Comparison of ENCODE assay signal across 42 cellular contexts in the genomic region with DNA sequence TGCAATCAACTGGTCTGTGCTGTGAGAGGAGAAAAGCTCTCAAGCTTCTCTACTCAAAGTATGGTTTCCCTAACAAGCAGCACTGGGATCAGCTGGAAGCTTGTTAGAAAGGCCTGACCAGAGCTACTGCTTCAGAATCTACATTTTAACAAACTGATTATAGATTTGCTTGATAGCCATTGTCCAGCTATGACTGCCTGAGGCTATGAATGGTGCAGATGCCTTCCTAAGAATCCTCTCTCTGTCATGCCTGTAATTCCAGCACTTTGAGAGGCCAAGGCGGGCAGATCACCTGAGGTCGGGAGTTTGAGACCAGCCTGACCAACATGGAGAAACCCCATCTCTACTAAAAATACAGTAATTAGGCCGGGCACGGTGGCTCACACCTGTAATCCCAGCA. TPM values are rescaled to one million over a fixed set of nuclear protein-coding genes. Genes with fewer than 3 reads are reported as not detected.
"Had no signal": no experiment of that assay in that cellular context is flagged by ENCODE, and none has a peak within 500 bp of the region (broad histone marks: within the 10 kb centered on the region; RNA-seq: fewer than 3 reads in every experiment).

No MANE protein-coding gene starts in this region.

- H3K4me1 ChIP-seq: adrenal gland, ascending aorta, body of pancreas, breast epithelium had no signal

- DNase-seq: activated effector memory CD4-positive, alpha-beta T cell treated with anti-CD3 and anti-CD28 coated beads, Interleukin-2, amount 50 U/mL, for 16 hours; activated effector memory CD4-positive, alpha-beta T cell treated with Interleukin-2 at 50 U/mL for 16 hours; activated gamma-delta T cell; activated gamma-delta T cell treated with Interleukin-2 at 50 U/mL for 16 hours; activated naive CD4-positive, alpha-beta T cell; activated naive CD4-positive, alpha-beta T cell treated with anti-CD3 and anti-CD28 coated beads for 36 hours; activated naive CD4-positive, alpha-beta T cell treated with anti-CD3 and anti-CD28 coated beads, Interleukin-2, amount 10 ng/mL, durations not matched to agents 7 days and 5 days; activated naive CD4-positive, alpha-beta T cell treated with anti-CD3 and anti-CD28 coated beads, Interleukin-2, amount 50 U/mL, for 16 hours; activated naive CD4-positive, alpha-beta T cell treated with Interleukin-2 at 50 U/mL for 16 hours; activated naive CD8-positive, alpha-beta T cell treated with anti-CD3 and anti-CD28 coated beads for 36 hours; activated naive CD8-positive, alpha-beta T cell treated with anti-CD3 and anti-CD28 coated beads, Interleukin-2, amount 10 ng/mL, durations not matched to agents 7 days and 5 days; activated naive CD8-positive, alpha-beta T cell treated with anti-CD3 and anti-CD28 coated beads, Interleukin-2, amount 50 U/mL, for 24 hours; activated T-cell treated with anti-CD3 and anti-CD28 coated beads, Interleukin-2, amount 50 U/mL, for 1 hour; activated T-cell treated with anti-CD3 and anti-CD28 coated beads, Interleukin-2, amount 50 U/mL, for 24 hours; activated T-cell treated with anti-CD3 and anti-CD28 coated beads, Interleukin-2, amount 50 U/mL, for 4 hours; activated T-cell treated with anti-CD3 and anti-CD28 coated beads, Interleukin-2, amount 50 U/mL, for 48 hours; activated T-cell treated with anti-CD3 and anti-CD28 coated beads, Interleukin-2, amount 50 U/mL, for 72 hours; adrenal gland; amniotic stem cell; amygdala; anterior cingulate cortex; aorta; body of pancreas; brain microvascular endothelial cell; caudate nucleus; central memory CD4-positive, alpha-beta T cell; cerebellar nuclear complex had no signal

- ATAC-seq: activated naive CD4-positive, alpha-beta T cell treated with anti-CD3 and anti-CD28 coated beads, Interleukin-2, amount 50 U/mL, for 72 hours; activated naive CD8-positive, alpha-beta T cell treated with anti-CD3 and anti-CD28 coated beads, Interleukin-2, amount 50 U/mL, for 24 hours; activated T-cell treated with anti-CD3 and anti-CD28 coated beads, Interleukin-2, amount 50 U/mL, for 4 hours; activated T-cell treated with anti-CD3 and anti-CD28 coated beads, Interleukin-2, amount 50 U/mL, for 72 hours; activated T-helper 17 cell treated with anti-CD3 and anti-CD28 coated beads, Interleukin-2, amount 50 U/mL, for 72 hours; body of pancreas had no signal

- H3K27ac ChIP-seq: adrenal gland, ascending aorta, body of pancreas, brain microvascular endothelial cell, breast epithelium, cardiac muscle cell had no signal

- H3K4me3 Mint-ChIP-seq: activated naive CD4-positive, alpha-beta T cell treated with anti-CD3 and anti-CD28 coated beads for 36 hours; activated naive CD4-positive, alpha-beta T cell treated with anti-CD3 and anti-CD28 coated beads, Interleukin-2, amount 10 ng/mL, durations not matched to agents 7 days and 5 days; activated naive CD4-positive, alpha-beta T cell treated with anti-CD3 and anti-CD28 coated beads, Interleukin-2, amount 50 U/mL, for 24 hours; activated naive CD8-positive, alpha-beta T cell; activated naive CD8-positive, alpha-beta T cell treated with anti-CD3 and anti-CD28 coated beads for 36 hours; activated naive CD8-positive, alpha-beta T cell treated with anti-CD3 and anti-CD28 coated beads, Interleukin-2, amount 10 ng/mL, durations not matched to agents 7 days and 5 days; activated naive CD8-positive, alpha-beta T cell treated with anti-CD3 and anti-CD28 coated beads, Interleukin-2, amount 50 U/mL, for 24 hours; activated T-cell treated with anti-CD3 and anti-CD28 coated beads, Interleukin-2, amount 50 U/mL, for 24 hours; activated T-cell treated with anti-CD3 and anti-CD28 coated beads, Interleukin-2, amount 50 U/mL, for 4 hours; activated T-cell treated with anti-CD3 and anti-CD28 coated beads, Interleukin-2, amount 50 U/mL, for 72 hours; activated T-helper 1 cell treated with anti-CD3 and anti-CD28 coated beads, Interleukin-12 subunit alpha, Interleukin-12 subunit beta, Interleukin-2, Interleukin-4 antibody, amounts not matched to agents 30 ng/mL and 10 ng/mL and 1 ng/mL, durations not matched to agents 14 hours and 24 hours and 36 hours; activated T-helper 17 cell treated with anti-CD3 and anti-CD28 coated beads, Interleukin-2, amount 50 U/mL, for 72 hours; brain; central memory CD8-positive, alpha-beta T cell had no signal

- H3K36me3 Mint-ChIP-seq: activated naive CD4-positive, alpha-beta T cell treated with anti-CD3 and anti-CD28 coated beads, Interleukin-2, amount 10 ng/mL, durations not matched to agents 7 days and 5 days; activated naive CD4-positive, alpha-beta T cell treated with anti-CD3 and anti-CD28 coated beads, Interleukin-2, amount 50 U/mL, for 24 hours; activated naive CD4-positive, alpha-beta T cell treated with anti-CD3 and anti-CD28 coated beads, Interleukin-2, amount 50 U/mL, for 72 hours; activated naive CD8-positive, alpha-beta T cell; activated naive CD8-positive, alpha-beta T cell treated with anti-CD3 and anti-CD28 coated beads for 36 hours; activated naive CD8-positive, alpha-beta T cell treated with anti-CD3 and anti-CD28 coated beads, Interleukin-2, amount 10 ng/mL, durations not matched to agents 7 days and 5 days; brain had no signal

- H3K9me3 Mint-ChIP-seq: activated naive CD4-positive, alpha-beta T cell treated with anti-CD3 and anti-CD28 coated beads for 36 hours; activated naive CD4-positive, alpha-beta T cell treated with anti-CD3 and anti-CD28 coated beads, Interleukin-2, amount 10 ng/mL, durations not matched to agents 7 days and 5 days; activated naive CD4-positive, alpha-beta T cell treated with anti-CD3 and anti-CD28 coated beads, Interleukin-2, amount 50 U/mL, for 24 hours; activated naive CD4-positive, alpha-beta T cell treated with anti-CD3 and anti-CD28 coated beads, Interleukin-2, amount 50 U/mL, for 72 hours; activated naive CD8-positive, alpha-beta T cell treated with anti-CD3 and anti-CD28 coated beads for 36 hours; activated naive CD8-positive, alpha-beta T cell treated with anti-CD3 and anti-CD28 coated beads, Interleukin-2, amount 10 ng/mL, durations not matched to agents 7 days and 5 days; activated naive CD8-positive, alpha-beta T cell treated with anti-CD3 and anti-CD28 coated beads, Interleukin-2, amount 50 U/mL, for 24 hours; activated T-cell treated with anti-CD3 and anti-CD28 coated beads, Interleukin-2, amount 50 U/mL, for 24 hours; activated T-cell treated with anti-CD3 and anti-CD28 coated beads, Interleukin-2, amount 50 U/mL, for 4 hours; activated T-cell treated with anti-CD3 and anti-CD28 coated beads, Interleukin-2, amount 50 U/mL, for 72 hours; activated T-helper 1 cell treated with anti-CD3 and anti-CD28 coated beads, Interleukin-12 subunit alpha, Interleukin-12 subunit beta, Interleukin-2, Interleukin-4 antibody, amounts not matched to agents 30 ng/mL and 10 ng/mL and 1 ng/mL, durations not matched to agents 14 hours and 24 hours and 36 hours; activated T-helper 17 cell treated with anti-CD3 and anti-CD28 coated beads, Interleukin-2, amount 50 U/mL, for 72 hours; activated T-helper 2 cell treated with anti-CD3 and anti-CD28 coated beads, Interferon-gamma antibody, Interleukin-2, Interleukin-4, amounts not matched to agents 10 μg/mL and 5 μg/mL and 100 μg/mL, durations not matched to agents 14 hours and 24 hours and 36 hours; central memory CD8-positive, alpha-beta T cell had no signal

- H3K27ac Mint-ChIP-seq: activated naive CD4-positive, alpha-beta T cell treated with anti-CD3 and anti-CD28 coated beads for 36 hours; activated naive CD4-positive, alpha-beta T cell treated with anti-CD3 and anti-CD28 coated beads, Interleukin-2, amount 10 ng/mL, durations not matched to agents 7 days and 5 days; activated naive CD4-positive, alpha-beta T cell treated with anti-CD3 and anti-CD28 coated beads, Interleukin-2, amount 50 U/mL, for 24 hours; activated naive CD8-positive, alpha-beta T cell; activated naive CD8-positive, alpha-beta T cell treated with anti-CD3 and anti-CD28 coated beads for 36 hours; activated naive CD8-positive, alpha-beta T cell treated with anti-CD3 and anti-CD28 coated beads, Interleukin-2, amount 10 ng/mL, durations not matched to agents 7 days and 5 days; activated naive CD8-positive, alpha-beta T cell treated with anti-CD3 and anti-CD28 coated beads, Interleukin-2, amount 50 U/mL, for 24 hours; activated T-cell treated with anti-CD3 and anti-CD28 coated beads, Interleukin-2, amount 50 U/mL, for 24 hours; activated T-cell treated with anti-CD3 and anti-CD28 coated beads, Interleukin-2, amount 50 U/mL, for 72 hours; activated T-helper 1 cell treated with anti-CD3 and anti-CD28 coated beads, Interleukin-12 subunit alpha, Interleukin-12 subunit beta, Interleukin-2, Interleukin-4 antibody, amounts not matched to agents 30 ng/mL and 10 ng/mL and 1 ng/mL, durations not matched to agents 14 hours and 24 hours and 36 hours; activated T-helper 17 cell treated with anti-CD3 and anti-CD28 coated beads, Interleukin-2, amount 50 U/mL, for 72 hours; activated T-helper 2 cell treated with anti-CD3 and anti-CD28 coated beads, Interferon-gamma antibody, Interleukin-2, Interleukin-4, amounts not matched to agents 10 μg/mL and 5 μg/mL and 100 μg/mL, durations not matched to agents 14 hours and 24 hours and 36 hours; brain had no signal

- H3K4me3 ChIP-seq: adrenal gland, ascending aorta, body of pancreas, breast epithelium, cardiac muscle cell had no signal

- H3K4me1 Mint-ChIP-seq: activated naive CD4-positive, alpha-beta T cell treated with anti-CD3 and anti-CD28 coated beads, Interleukin-2, amount 10 ng/mL, durations not matched to agents 7 days and 5 days; activated naive CD4-positive, alpha-beta T cell treated with anti-CD3 and anti-CD28 coated beads, Interleukin-2, amount 50 U/mL, for 24 hours; activated naive CD8-positive, alpha-beta T cell treated with anti-CD3 and anti-CD28 coated beads for 36 hours; activated naive CD8-positive, alpha-beta T cell treated with anti-CD3 and anti-CD28 coated beads, Interleukin-2, amount 10 ng/mL, durations not matched to agents 7 days and 5 days; activated naive CD8-positive, alpha-beta T cell treated with anti-CD3 and anti-CD28 coated beads, Interleukin-2, amount 50 U/mL, for 24 hours; activated T-helper 17 cell treated with anti-CD3 and anti-CD28 coated beads, Interleukin-2, amount 50 U/mL, for 72 hours; brain; central memory CD8-positive, alpha-beta T cell had no signal

- H3K27me3 Mint-ChIP-seq: activated naive CD4-positive, alpha-beta T cell treated with anti-CD3 and anti-CD28 coated beads, Interleukin-2, amount 10 ng/mL, durations not matched to agents 7 days and 5 days; activated naive CD4-positive, alpha-beta T cell treated with anti-CD3 and anti-CD28 coated beads, Interleukin-2, amount 50 U/mL, for 24 hours; activated naive CD8-positive, alpha-beta T cell; activated naive CD8-positive, alpha-beta T cell treated with anti-CD3 and anti-CD28 coated beads for 36 hours; activated naive CD8-positive, alpha-beta T cell treated with anti-CD3 and anti-CD28 coated beads, Interleukin-2, amount 50 U/mL, for 24 hours; activated T-cell treated with anti-CD3 and anti-CD28 coated beads, Interleukin-2, amount 50 U/mL, for 24 hours; activated T-helper 17 cell treated with anti-CD3 and anti-CD28 coated beads, Interleukin-2, amount 50 U/mL, for 72 hours; brain; central memory CD8-positive, alpha-beta T cell had no signal

- H3K27me3 ChIP-seq: adrenal gland, ascending aorta, body of pancreas, brain microvascular endothelial cell, breast epithelium, cardiac muscle cell had no signal

- H3K36me3 ChIP-seq: adrenal gland, ascending aorta, brain microvascular endothelial cell, breast epithelium, cardiac muscle cell had no signal

- H3K9me3 ChIP-seq: adrenal gland, ascending aorta, body of pancreas, breast epithelium had no signal

RNA-seq across cellular contexts. Expression of gene PKD1L3, which starts 28.6 kb away (rescaled TPM):
- total RNA-seq: activated naive CD4-positive, alpha-beta T cell treated with anti-CD3 and anti-CD28 coated beads for 36 hours; activated T-cell treated with anti-CD3 and anti-CD28 coated beads, Interleukin-2, amount 50 U/mL, for 4 hours; activated T-helper 1 cell treated with anti-CD3 and anti-CD28 coated beads, Interleukin-12 subunit alpha, Interleukin-12 subunit beta, Interleukin-2, Interleukin-4 antibody, amounts not matched to agents 30 ng/mL and 10 ng/mL and 1 ng/mL, durations not matched to agents 14 hours and 24 hours and 36 hours; activated T-helper 2 cell treated with anti-CD3 and anti-CD28 coated beads, Interferon-gamma antibody, Interleukin-2, Interleukin-4, amounts not matched to agents 10 μg/mL and 5 μg/mL and 100 μg/mL, durations not matched to agents 14 hours and 24 hours and 36 hours; ascending aorta; astrocyte; body of pancreas; bronchial epithelial cell; cardiac muscle cell; cardiac septum; chondrocyte had no signal
- polyA plus RNA-seq: cardiac muscle cell had no signal
